9 cellular contexts compared by ENCODE assay signal in genomic region chr1:31930827-31931226, GRCh38. TPM values are rescaled to one million over a fixed set of nuclear protein-coding genes. Genes with fewer than 3 reads are reported as not detected.
A peak's percentile ranks its signal among the peaks of the same experiment; 100 is the strongest.
DNase-seq lines count a peak whose midpoint lies in the region; ATAC-seq and TF ChIP-seq lines count a peak whose summit lies in the region.
"Had no signal": no experiment of that assay in that cellular context is flagged by ENCODE, and none has a peak within 500 bp of the region (broad histone marks: within the 10 kb centered on the region; RNA-seq: fewer than 3 reads in every experiment).

No MANE protein-coding gene starts in this region.

- peak overlapping the region; percentile 95 for H3K27ac ChIP-seq in RWPE2 (ENCODE audit: poor library complexity, severe bottlenecking)
- H3K27ac ChIP-seq in SJCRH30, result no peak overlapping the region

- H3K27me3 ChIP-seq in RWPE2 (ENCODE audit: insufficient read depth, poor library complexity, severe bottlenecking) (no peaks in the 10 kb centered on the region), endocrine pancreas (ENCODE audit: control insufficient read depth, insufficient read depth, low read length) (no peaks in the 10 kb centered on the region), SJCRH30 (no peaks in the 10 kb centered on the region)

- H3K9me3 ChIP-seq in RWPE2 (ENCODE audit: severe bottlenecking) (no peaks in the 10 kb centered on the region), endocrine pancreas (ENCODE audit: control insufficient read depth, low read length) (no peaks in the 10 kb centered on the region), SJCRH30 (replicated peaks) (no peaks in the 10 kb centered on the region)

- peaks cover 81% of the 10 kb centered on the region for H3K4me1 Mint-ChIP-seq in T-helper 2 cell treated with Interferon-gamma antibody and Interleukin-4, amounts not matched to agents 5 μg/mL and 100 μg/mL, for 36 hours (ENCODE audit: low read depth)
- peaks cover 76% of the 10 kb centered on the region for H3K4me1 Mint-ChIP-seq in stimulated activated effector memory CD8-positive, alpha-beta T cell treated with anti-CD3 and anti-CD28 coated beads, Interleukin-12 subunit alpha, Interleukin-12 subunit beta, amount 100 ng/mL, for 72 hours

- ATAC-seq in RWPE2 (ENCODE audit: low read depth) (no peak), GM19324 (IDR thresholded peaks at IDR 0.05; ENCODE audit: low FRiP score, unreplicated experiment) (no peak)
- ATAC-seq in stimulated activated effector memory CD8-positive, alpha-beta T cell treated with anti-CD3 and anti-CD28 coated beads, Interleukin-12 subunit alpha, Interleukin-12 subunit beta, amount 100 ng/mL, for 72 hours, result no peak

- no peak overlapping the region for H3K9ac ChIP-seq in endocrine pancreas (ENCODE audit: control insufficient read depth, insufficient read depth, low read length)

- peaks cover 60% of the 10 kb centered on the region for H3K36me3 Mint-ChIP-seq in T-helper 2 cell treated with Interferon-gamma antibody and Interleukin-4, amounts not matched to agents 5 μg/mL and 100 μg/mL, for 36 hours (ENCODE audit: low read depth)
- H3K36me3 Mint-ChIP-seq in stimulated activated effector memory CD8-positive, alpha-beta T cell treated with anti-CD3 and anti-CD28 coated beads, Interleukin-12 subunit alpha, Interleukin-12 subunit beta, amount 100 ng/mL, for 72 hours, result peaks cover 94% of the 10 kb centered on the region

- DNase-seq in T-helper 2 cell treated with Interferon-gamma antibody and Interleukin-4, amounts not matched to agents 5 μg/mL and 100 μg/mL, for 36 hours (ENCODE audit: low spot score), result no peak
- DNase-seq in T-helper 2 cell (no peak), RWPE2 (ENCODE audit: low spot score) (no peak), hepatic stellate cell (ENCODE audit: low spot score) (no peak), SJCRH30 (no peak)
- DNase-seq in stimulated activated effector memory CD8-positive, alpha-beta T cell treated with anti-CD3 and anti-CD28 coated beads, Interleukin-12 subunit alpha, Interleukin-12 subunit beta, amount 100 ng/mL, for 72 hours (ENCODE audit: low spot score in 2 of 2), result no peak
- DNase-seq: RPMI8226 had no signal

- H3K4me3 Mint-ChIP-seq in T-helper 2 cell treated with Interferon-gamma antibody and Interleukin-4, amounts not matched to agents 5 μg/mL and 100 μg/mL, for 36 hours, result peak overlapping the region; percentile 99
- H3K4me3 Mint-ChIP-seq in stimulated activated effector memory CD8-positive, alpha-beta T cell treated with anti-CD3 and anti-CD28 coated beads, Interleukin-12 subunit alpha, Interleukin-12 subunit beta, amount 100 ng/mL, for 72 hours, result peak overlapping the region; percentile 99

- H3K36me3 ChIP-seq in RWPE2 (ENCODE audit: low read depth), result peaks cover 37% of the 10 kb centered on the region
- H3K36me3 ChIP-seq in endocrine pancreas (ENCODE audit: control insufficient read depth, insufficient read depth, low read length), result no peaks in the 10 kb centered on the region
- H3K36me3 ChIP-seq in SJCRH30, result peaks cover 7% of the 10 kb centered on the region; the same call in 1 of the 2 replicates

- no peaks in the 10 kb centered on the region for H3K9me3 Mint-ChIP-seq in T-helper 2 cell treated with Interferon-gamma antibody and Interleukin-4, amounts not matched to agents 5 μg/mL and 100 μg/mL, for 36 hours
- H3K9me3 Mint-ChIP-seq in stimulated activated effector memory CD8-positive, alpha-beta T cell treated with anti-CD3 and anti-CD28 coated beads, Interleukin-12 subunit alpha, Interleukin-12 subunit beta, amount 100 ng/mL, for 72 hours, result no peaks in the 10 kb centered on the region

- H3K27ac Mint-ChIP-seq in T-helper 2 cell treated with Interferon-gamma antibody and Interleukin-4, amounts not matched to agents 5 μg/mL and 100 μg/mL, for 36 hours, result peak overlapping the region; percentile 79
- H3K27ac Mint-ChIP-seq in stimulated activated effector memory CD8-positive, alpha-beta T cell treated with anti-CD3 and anti-CD28 coated beads, Interleukin-12 subunit alpha, Interleukin-12 subunit beta, amount 100 ng/mL, for 72 hours, result peak overlapping the region; percentile 78

- no peaks in the 10 kb centered on the region for H3K27me3 Mint-ChIP-seq in T-helper 2 cell treated with Interferon-gamma antibody and Interleukin-4, amounts not matched to agents 5 μg/mL and 100 μg/mL, for 36 hours (ENCODE audit: low read depth)

- H3K4me1 ChIP-seq in RWPE2 (ENCODE audit: insufficient read depth, poor library complexity, severe bottlenecking), result peaks cover 68% of the 10 kb centered on the region
- H3K4me1 ChIP-seq in endocrine pancreas (ENCODE audit: control insufficient read depth, insufficient read depth, low read length), result peaks cover 62% of the 10 kb centered on the region
- H3K4me1 ChIP-seq in SJCRH30, result peaks cover 53% of the 10 kb centered on the region

- H3K4me3 ChIP-seq in RWPE2 (ENCODE audit: severe bottlenecking) (no peak overlapping the region), endocrine pancreas (ENCODE audit: control insufficient read depth, insufficient read depth, low read length) (peak overlapping the region; percentile 35), SJCRH30 (no peak overlapping the region)

- TF ChIP-seq CTCF in RWPE2 (IDR thresholded peaks at IDR 0.05; ENCODE audit: poor library complexity, severe bottlenecking), result no peak

RNA-seq across cellular contexts. Expression of gene PTP4A2, which starts 7.3 kb away (rescaled TPM):
- 311 and 314 TPM in 2 replicates for total RNA-seq in SJCRH30 (2014; rRNA removed; shearing (Covaris generic))
